Comparison of ENCODE assay signal across 1 cellular context in the genomic region with DNA sequence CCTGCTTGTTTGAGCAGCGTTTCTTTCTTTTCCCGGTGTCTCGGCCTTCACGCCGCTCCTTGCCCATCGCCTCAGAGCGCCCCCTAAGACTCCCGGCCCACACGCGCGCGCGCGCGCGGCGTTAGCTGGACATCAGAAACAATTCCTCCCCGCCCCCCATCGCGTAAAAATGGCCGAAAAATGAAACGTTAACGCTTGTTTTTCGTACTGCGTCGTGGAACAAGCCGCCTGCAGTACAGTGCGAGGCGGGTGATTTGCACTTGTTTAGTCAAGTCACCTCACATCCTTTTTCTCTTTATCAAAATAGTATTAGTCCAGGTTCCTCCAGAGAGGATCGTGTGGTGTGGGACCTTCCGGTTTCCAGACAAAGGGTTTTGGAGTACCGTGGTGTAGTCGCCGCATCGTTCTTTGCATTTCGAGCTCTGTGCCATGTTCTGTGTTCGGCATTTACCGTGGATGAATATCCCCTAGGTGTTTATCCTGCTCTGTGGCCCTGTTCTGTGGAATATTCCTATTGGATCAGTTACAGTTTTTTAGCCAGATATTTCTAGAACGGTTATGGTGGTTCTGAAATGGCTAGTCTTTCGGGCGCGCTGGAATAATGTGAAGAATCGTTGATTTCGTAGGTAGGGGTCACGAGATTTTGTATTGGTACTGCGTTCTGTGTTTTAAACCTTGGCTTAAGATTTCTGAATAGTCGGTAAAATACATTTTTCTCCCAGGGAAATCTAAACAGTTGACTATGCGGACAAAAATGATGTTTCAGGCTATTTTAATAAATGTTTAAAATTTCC.
A peak's percentile ranks its signal among the peaks of the same experiment; 100 is the strongest.
TF ChIP-seq lines count a peak whose summit lies in the region.

No MANE protein-coding gene starts in this region.

TF ChIP-seq in GM12878, 131 proteins besides CTCF, POLR2A, EP300 and RAD21 (continued from another document and continues in another):
- TF ChIP-seq, protein P1, sequence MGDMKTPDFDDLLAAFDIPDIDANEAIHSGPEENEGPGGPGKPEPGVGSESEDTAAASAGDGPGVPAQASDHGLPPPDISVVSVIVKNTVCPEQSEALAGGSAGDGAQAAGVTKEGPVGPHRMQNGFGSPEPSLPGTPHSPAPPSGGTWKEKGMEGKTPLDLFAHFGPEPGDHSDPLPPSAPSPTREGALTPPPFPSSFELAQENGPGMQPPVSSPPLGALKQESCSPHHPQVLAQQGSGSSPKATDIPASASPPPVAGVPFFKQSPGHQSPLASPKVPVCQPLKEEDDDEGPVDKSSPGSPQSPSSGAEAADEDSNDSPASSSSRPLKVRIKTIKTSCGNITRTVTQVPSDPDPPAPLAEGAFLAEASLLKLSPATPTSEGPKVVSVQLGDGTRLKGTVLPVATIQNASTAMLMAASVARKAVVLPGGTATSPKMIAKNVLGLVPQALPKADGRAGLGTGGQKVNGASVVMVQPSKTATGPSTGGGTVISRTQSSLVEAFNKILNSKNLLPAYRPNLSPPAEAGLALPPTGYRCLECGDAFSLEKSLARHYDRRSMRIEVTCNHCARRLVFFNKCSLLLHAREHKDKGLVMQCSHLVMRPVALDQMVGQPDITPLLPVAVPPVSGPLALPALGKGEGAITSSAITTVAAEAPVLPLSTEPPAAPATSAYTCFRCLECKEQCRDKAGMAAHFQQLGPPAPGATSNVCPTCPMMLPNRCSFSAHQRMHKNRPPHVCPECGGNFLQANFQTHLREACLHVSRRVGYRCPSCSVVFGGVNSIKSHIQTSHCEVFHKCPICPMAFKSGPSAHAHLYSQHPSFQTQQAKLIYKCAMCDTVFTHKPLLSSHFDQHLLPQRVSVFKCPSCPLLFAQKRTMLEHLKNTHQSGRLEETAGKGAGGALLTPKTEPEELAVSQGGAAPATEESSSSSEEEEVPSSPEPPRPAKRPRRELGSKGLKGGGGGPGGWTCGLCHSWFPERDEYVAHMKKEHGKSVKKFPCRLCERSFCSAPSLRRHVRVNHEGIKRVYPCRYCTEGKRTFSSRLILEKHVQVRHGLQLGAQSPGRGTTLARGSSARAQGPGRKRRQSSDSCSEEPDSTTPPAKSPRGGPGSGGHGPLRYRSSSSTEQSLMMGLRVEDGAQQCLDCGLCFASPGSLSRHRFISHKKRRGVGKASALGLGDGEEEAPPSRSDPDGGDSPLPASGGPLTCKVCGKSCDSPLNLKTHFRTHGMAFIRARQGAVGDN (IDR thresholded peaks at IDR 0.05): 0 out of 2 replicates have a peak, but pooled peaks have one; percentile 16
- TF ChIP-seq, protein P2, sequence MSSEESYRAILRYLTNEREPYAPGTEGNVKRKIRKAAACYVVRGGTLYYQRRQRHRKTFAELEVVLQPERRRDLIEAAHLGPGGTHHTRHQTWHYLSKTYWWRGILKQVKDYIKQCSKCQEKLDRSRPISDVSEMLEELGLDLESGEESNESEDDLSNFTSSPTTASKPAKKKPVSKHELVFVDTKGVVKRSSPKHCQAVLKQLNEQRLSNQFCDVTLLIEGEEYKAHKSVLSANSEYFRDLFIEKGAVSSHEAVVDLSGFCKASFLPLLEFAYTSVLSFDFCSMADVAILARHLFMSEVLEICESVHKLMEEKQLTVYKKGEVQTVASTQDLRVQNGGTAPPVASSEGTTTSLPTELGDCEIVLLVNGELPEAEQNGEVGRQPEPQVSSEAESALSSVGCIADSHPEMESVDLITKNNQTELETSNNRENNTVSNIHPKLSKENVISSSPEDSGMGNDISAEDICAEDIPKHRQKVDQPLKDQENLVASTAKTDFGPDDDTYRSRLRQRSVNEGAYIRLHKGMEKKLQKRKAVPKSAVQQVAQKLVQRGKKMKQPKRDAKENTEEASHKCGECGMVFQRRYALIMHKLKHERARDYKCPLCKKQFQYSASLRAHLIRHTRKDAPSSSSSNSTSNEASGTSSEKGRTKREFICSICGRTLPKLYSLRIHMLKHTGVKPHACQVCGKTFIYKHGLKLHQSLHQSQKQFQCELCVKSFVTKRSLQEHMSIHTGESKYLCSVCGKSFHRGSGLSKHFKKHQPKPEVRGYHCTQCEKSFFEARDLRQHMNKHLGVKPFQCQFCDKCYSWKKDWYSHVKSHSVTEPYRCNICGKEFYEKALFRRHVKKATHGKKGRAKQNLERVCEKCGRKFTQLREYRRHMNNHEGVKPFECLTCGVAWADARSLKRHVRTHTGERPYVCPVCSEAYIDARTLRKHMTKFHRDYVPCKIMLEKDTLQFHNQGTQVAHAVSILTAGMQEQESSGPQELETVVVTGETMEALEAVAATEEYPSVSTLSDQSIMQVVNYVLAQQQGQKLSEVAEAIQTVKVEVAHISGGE (CRISPR knock-in tag; IDR thresholded peaks at IDR 0.05): no peak
- TF ChIP-seq STAT3 (IDR thresholded peaks at IDR 0.05; ENCODE audit: low read depth, low read length) (no peak), MYB (IDR thresholded peaks at IDR 0.05; ENCODE audit: borderline replicate concordance, low read depth, low read length) (no peak), YBX1 (IDR thresholded peaks at IDR 0.05) (no peak), CREB1 (IDR thresholded peaks at IDR 0.05; ENCODE audit: low read depth) (peak; percentile 13; the same call in 1 of the 2 replicates), NFXL1 (IDR thresholded peaks at IDR 0.05; ENCODE audit: borderline replicate concordance) (no peak), SRF (IDR thresholded peaks at IDR 0.05; ENCODE audit: low read depth in 2 of 2, low read length in 2 of 2) (no peak), MTA3 (IDR thresholded peaks at IDR 0.05; ENCODE audit: borderline replicate concordance, low read length) (no peak), FOXM1 (IDR thresholded peaks at IDR 0.05; ENCODE audit: low read depth, low read length) (peak; percentile 40; the same call in 1 of the 2 replicates), BACH1 (IDR thresholded peaks at IDR 0.05; ENCODE audit: borderline replicate concordance) (no peak), POLR2AphosphoS5 (IDR thresholded peaks at IDR 0.05; ENCODE audit: low read length) (peak; percentile 83), SUZ12 (IDR thresholded peaks at IDR 0.05; ENCODE audit: unreplicated experiment) (no peak), SPI1 (IDR thresholded peaks at IDR 0.05; ENCODE audit: borderline replicate concordance, insufficient read depth, low read depth, low read length) (no peak), FOXK2 (IDR thresholded peaks at IDR 0.05) (no peak), SKIL (IDR thresholded peaks at IDR 0.05; ENCODE audit: low read depth, poor library complexity, severe bottlenecking) (no peak), CHD1 (IDR thresholded peaks at IDR 0.05; ENCODE audit: low read depth, low read length) (no peak), RCOR1 (conservative IDR thresholded peaks at IDR 0.05; ENCODE audit: low read depth, low read length) (no peak), RELA (IDR thresholded peaks at IDR 0.05; ENCODE audit: borderline replicate concordance, partially characterized antibody) (no peak), RBBP5 (conservative IDR thresholded peaks at IDR 0.05) (no peak), TCF3 (IDR thresholded peaks at IDR 0.05; ENCODE audit: borderline replicate concordance, insufficient read depth, low read depth, low read length) (no peak), TARDBP (IDR thresholded peaks at IDR 0.05; ENCODE audit: borderline replicate concordance) (no peak), IRF3 (IDR thresholded peaks at IDR 0.05) (no peak), PAX5 (IDR thresholded peaks at IDR 0.05; ENCODE audit: borderline replicate concordance, low read depth, low read length) (no peak)
- TF ChIP-seq, protein P3, sequence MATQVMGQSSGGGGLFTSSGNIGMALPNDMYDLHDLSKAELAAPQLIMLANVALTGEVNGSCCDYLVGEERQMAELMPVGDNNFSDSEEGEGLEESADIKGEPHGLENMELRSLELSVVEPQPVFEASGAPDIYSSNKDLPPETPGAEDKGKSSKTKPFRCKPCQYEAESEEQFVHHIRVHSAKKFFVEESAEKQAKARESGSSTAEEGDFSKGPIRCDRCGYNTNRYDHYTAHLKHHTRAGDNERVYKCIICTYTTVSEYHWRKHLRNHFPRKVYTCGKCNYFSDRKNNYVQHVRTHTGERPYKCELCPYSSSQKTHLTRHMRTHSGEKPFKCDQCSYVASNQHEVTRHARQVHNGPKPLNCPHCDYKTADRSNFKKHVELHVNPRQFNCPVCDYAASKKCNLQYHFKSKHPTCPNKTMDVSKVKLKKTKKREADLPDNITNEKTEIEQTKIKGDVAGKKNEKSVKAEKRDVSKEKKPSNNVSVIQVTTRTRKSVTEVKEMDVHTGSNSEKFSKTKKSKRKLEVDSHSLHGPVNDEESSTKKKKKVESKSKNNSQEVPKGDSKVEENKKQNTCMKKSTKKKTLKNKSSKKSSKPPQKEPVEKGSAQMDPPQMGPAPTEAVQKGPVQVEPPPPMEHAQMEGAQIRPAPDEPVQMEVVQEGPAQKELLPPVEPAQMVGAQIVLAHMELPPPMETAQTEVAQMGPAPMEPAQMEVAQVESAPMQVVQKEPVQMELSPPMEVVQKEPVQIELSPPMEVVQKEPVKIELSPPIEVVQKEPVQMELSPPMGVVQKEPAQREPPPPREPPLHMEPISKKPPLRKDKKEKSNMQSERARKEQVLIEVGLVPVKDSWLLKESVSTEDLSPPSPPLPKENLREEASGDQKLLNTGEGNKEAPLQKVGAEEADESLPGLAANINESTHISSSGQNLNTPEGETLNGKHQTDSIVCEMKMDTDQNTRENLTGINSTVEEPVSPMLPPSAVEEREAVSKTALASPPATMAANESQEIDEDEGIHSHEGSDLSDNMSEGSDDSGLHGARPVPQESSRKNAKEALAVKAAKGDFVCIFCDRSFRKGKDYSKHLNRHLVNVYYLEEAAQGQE (IDR thresholded peaks at IDR 0.05; ENCODE audit: low read depth, low read length): no peak
- TF ChIP-seq, protein P4, sequence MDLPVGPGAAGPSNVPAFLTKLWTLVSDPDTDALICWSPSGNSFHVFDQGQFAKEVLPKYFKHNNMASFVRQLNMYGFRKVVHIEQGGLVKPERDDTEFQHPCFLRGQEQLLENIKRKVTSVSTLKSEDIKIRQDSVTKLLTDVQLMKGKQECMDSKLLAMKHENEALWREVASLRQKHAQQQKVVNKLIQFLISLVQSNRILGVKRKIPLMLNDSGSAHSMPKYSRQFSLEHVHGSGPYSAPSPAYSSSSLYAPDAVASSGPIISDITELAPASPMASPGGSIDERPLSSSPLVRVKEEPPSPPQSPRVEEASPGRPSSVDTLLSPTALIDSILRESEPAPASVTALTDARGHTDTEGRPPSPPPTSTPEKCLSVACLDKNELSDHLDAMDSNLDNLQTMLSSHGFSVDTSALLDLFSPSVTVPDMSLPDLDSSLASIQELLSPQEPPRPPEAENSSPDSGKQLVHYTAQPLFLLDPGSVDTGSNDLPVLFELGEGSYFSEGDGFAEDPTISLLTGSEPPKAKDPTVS (IDR thresholded peaks at IDR 0.05; ENCODE audit: low read depth, low read length): no peak
- TF ChIP-seq, protein P5, sequence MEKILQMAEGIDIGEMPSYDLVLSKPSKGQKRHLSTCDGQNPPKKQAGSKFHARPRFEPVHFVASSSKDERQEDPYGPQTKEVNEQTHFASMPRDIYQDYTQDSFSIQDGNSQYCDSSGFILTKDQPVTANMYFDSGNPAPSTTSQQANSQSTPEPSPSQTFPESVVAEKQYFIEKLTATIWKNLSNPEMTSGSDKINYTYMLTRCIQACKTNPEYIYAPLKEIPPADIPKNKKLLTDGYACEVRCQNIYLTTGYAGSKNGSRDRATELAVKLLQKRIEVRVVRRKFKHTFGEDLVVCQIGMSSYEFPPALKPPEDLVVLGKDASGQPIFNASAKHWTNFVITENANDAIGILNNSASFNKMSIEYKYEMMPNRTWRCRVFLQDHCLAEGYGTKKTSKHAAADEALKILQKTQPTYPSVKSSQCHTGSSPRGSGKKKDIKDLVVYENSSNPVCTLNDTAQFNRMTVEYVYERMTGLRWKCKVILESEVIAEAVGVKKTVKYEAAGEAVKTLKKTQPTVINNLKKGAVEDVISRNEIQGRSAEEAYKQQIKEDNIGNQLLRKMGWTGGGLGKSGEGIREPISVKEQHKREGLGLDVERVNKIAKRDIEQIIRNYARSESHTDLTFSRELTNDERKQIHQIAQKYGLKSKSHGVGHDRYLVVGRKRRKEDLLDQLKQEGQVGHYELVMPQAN (conservative IDR thresholded peaks at IDR 0.05): peak; percentile 32; the same call in 1 of the 2 replicates
- TF ChIP-seq, protein P6, sequence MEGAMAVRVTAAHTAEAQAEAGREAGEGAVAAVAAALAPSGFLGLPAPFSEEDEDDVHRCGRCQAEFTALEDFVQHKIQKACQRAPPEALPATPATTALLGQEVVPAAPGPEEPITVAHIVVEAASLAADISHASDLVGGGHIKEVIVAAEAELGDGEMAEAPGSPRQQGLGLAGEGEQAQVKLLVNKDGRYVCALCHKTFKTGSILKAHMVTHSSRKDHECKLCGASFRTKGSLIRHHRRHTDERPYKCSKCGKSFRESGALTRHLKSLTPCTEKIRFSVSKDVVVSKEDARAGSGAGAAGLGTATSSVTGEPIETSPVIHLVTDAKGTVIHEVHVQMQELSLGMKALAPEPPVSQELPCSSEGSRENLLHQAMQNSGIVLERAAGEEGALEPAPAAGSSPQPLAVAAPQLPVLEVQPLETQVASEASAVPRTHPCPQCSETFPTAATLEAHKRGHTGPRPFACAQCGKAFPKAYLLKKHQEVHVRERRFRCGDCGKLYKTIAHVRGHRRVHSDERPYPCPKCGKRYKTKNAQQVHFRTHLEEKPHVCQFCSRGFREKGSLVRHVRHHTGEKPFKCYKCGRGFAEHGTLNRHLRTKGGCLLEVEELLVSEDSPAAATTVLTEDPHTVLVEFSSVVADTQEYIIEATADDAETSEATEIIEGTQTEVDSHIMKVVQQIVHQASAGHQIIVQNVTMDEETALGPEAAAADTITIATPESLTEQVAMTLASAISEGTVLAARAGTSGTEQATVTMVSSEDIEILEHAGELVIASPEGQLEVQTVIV (IDR thresholded peaks at IDR 0.05; ENCODE audit: borderline replicate concordance, partially characterized antibody): no peak
- TF ChIP-seq, protein P7, sequence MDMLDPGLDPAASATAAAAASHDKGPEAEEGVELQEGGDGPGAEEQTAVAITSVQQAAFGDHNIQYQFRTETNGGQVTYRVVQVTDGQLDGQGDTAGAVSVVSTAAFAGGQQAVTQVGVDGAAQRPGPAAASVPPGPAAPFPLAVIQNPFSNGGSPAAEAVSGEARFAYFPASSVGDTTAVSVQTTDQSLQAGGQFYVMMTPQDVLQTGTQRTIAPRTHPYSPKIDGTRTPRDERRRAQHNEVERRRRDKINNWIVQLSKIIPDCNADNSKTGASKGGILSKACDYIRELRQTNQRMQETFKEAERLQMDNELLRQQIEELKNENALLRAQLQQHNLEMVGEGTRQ (IDR thresholded peaks at IDR 0.05; ENCODE audit: borderline replicate concordance, low read depth, low read length): no peak
